In genomic region chr7:139871276-139871675, GRCh38 we compare ENCODE assay signal across 1 cellular context.
A peak's percentile ranks its signal among the peaks of the same experiment; 100 is the strongest.
TF ChIP-seq lines count a peak whose summit lies in the region.

No MANE protein-coding gene starts in this region.

TF ChIP-seq in GM12878, 131 proteins besides CTCF, POLR2A, EP300 and RAD21:
- no peak for TF ChIP-seq ATF2 (IDR thresholded peaks at IDR 0.05; ENCODE audit: low read length)
- no peak for TF ChIP-seq RELB (IDR thresholded peaks at IDR 0.05; ENCODE audit: low read depth)
- 0 out of 2 replicates have a peak, but pooled peaks have one; percentile 11 for TF ChIP-seq NR2F1 (conservative IDR thresholded peaks at IDR 0.05)
- no peak for TF ChIP-seq JUND (IDR thresholded peaks at IDR 0.05; ENCODE audit: low read depth, low read length)
TF ChIP-seq in GM12878: peak in this region for 1.
